ENCODE assay signal across 9 cellular contexts in genomic region chr12:24909667-24910066, GRCh38. TPM values are rescaled to one million over a fixed set of nuclear protein-coding genes. Genes with fewer than 3 reads are reported as not detected.
DNase-seq lines count a peak whose midpoint lies in the region; FAIRE-seq and TF ChIP-seq lines count a peak whose summit lies in the region.
"Had no signal": no experiment of that assay in that cellular context is flagged by ENCODE, and none has a peak within 500 bp of the region (broad histone marks: within the 10 kb centered on the region; RNA-seq: fewer than 3 reads in every experiment).

No MANE protein-coding gene starts in this region.

- DNase-seq in MCF 10A (ENCODE audit: unreplicated experiment) (peak; percentile 46), breast epithelium (ENCODE audit: low spot score in 2 of 2) (no peak), astrocyte (ENCODE audit: low read depth) (peak; percentile 93), hepatic stellate cell (ENCODE audit: low spot score) (peak; percentile 74), urothelium cell line (ENCODE audit: low spot score) (peak; percentile 54), SK-N-DZ (ENCODE audit: low spot score) (no peak), amygdala (lab: John Stamatoyannopoulos, UW) (no peak), mesenteric fat pad (ENCODE audit: low spot score) (no peak)

- peaks cover 37% of the 10 kb centered on the region for H4K20me1 ChIP-seq in astrocyte (ENCODE audit: insufficient read depth, low read length)

- TF ChIP-seq POLR2A in breast epithelium (IDR thresholded peaks at IDR 0.05): no peak

- TF ChIP-seq CTCF in MCF 10A (IDR thresholded peaks at IDR 0.05; ENCODE audit: unreplicated experiment): no peak
- no peak for TF ChIP-seq CTCF in breast epithelium (IDR thresholded peaks at IDR 0.05)
- TF ChIP-seq CTCF in astrocyte (IDR thresholded peaks at IDR 0.05; ENCODE audit: insufficient read depth, low read depth, low read length): no peak

- no TSS peak for BruUV-seq in MCF 10A (replicated peaks; lab: Mats Ljungman, UMichigan)

- peak overlapping the region; percentile 65 for H3K4me2 ChIP-seq in astrocyte (ENCODE audit: low read length)

- no peak for FAIRE-seq in astrocyte (lab: Jason Lieb, UNC)
- no peak for FAIRE-seq in urothelium cell line (lab: Jason Lieb, UNC)

- H3K79me2 ChIP-seq in astrocyte (ENCODE audit: insufficient read depth, low read length): peaks cover 68% of the 10 kb centered on the region

- H3K9me3 ChIP-seq in breast epithelium: no peaks in the 10 kb centered on the region
- no peaks in the 10 kb centered on the region for H3K9me3 ChIP-seq in astrocyte (ENCODE audit: insufficient read depth, low read depth, low read length)

- H3K27me3 ChIP-seq in breast epithelium: no peaks in the 10 kb centered on the region
- H3K27me3 ChIP-seq in astrocyte (ENCODE audit: insufficient read depth, low read length): no peaks in the 10 kb centered on the region

- H3K4me1 ChIP-seq in breast epithelium (no peaks in the 10 kb centered on the region), astrocyte (ENCODE audit: insufficient read depth, low read length) (peaks cover 34% of the 10 kb centered on the region)

- H3K4me3 ChIP-seq in breast epithelium: no peak overlapping the region
- no peak overlapping the region for H3K4me3 ChIP-seq in astrocyte (ENCODE audit: insufficient read depth, low read depth, low read length)

- H3K9ac ChIP-seq in astrocyte (ENCODE audit: low read length): peak overlapping the region; percentile 55

- H3K36me3 Mint-ChIP-seq in MCF 10A (ENCODE audit: insufficient read depth, unreplicated experiment): no peaks in the 10 kb centered on the region
- peaks cover 17% of the 10 kb centered on the region for H3K36me3 Mint-ChIP-seq in astrocyte (ENCODE audit: low read depth, unreplicated experiment)

- H3K27ac ChIP-seq in breast epithelium (no peak overlapping the region), astrocyte (ENCODE audit: low read depth, low read length) (peak overlapping the region; percentile 84)
- H3K27ac ChIP-seq: C4-2B had no signal

- H3K36me3 ChIP-seq in breast epithelium (no peaks in the 10 kb centered on the region), astrocyte (ENCODE audit: insufficient read depth, low read length) (peaks cover 5% of the 10 kb centered on the region)

- POLR2A ChIA-PET in MCF 10A (lab: Yijun Ruan, JAX): interaction anchor here (0.8 to 1.0 kb wide), 4 partner anchors 9 to 32 kb away, joined by 3 to 6 read pairs (median 4); no protein-coding TSS in a partner anchor

- H3K27ac Mint-ChIP-seq in MCF 10A (ENCODE audit: low read depth, unreplicated experiment) (peak overlapping the region; percentile 46), astrocyte (ENCODE audit: unreplicated experiment) (peak overlapping the region; percentile 73)

- CTCF ChIA-PET in MCF 10A (lab: Yijun Ruan, JAX): no interaction called here

- H3K9me3 Mint-ChIP-seq in MCF 10A (ENCODE audit: unreplicated experiment) (no peaks in the 10 kb centered on the region), astrocyte (ENCODE audit: unreplicated experiment) (no peaks in the 10 kb centered on the region)

- intact Hi-C loops in MCF 10A (cut with micrococcal nuclease): no loop called here
- intact Hi-C loops in breast epithelium (cut with DNase I; ENCODE audit: low total_unique reads): no loop called here

- H3K4me1 Mint-ChIP-seq in MCF 10A (ENCODE audit: insufficient read depth, unreplicated experiment) (peaks cover 6% of the 10 kb centered on the region), astrocyte (ENCODE audit: low read depth, unreplicated experiment) (peaks cover 27% of the 10 kb centered on the region)

- no peak overlapping the region for H2AFZ ChIP-seq in astrocyte (ENCODE audit: low read depth, low read length)

- H3K27me3 Mint-ChIP-seq in MCF 10A (ENCODE audit: insufficient read depth, unreplicated experiment) (no peaks in the 10 kb centered on the region), astrocyte (ENCODE audit: low read depth, unreplicated experiment) (no peaks in the 10 kb centered on the region)

- H3K4me3 Mint-ChIP-seq in MCF 10A (ENCODE audit: unreplicated experiment) (no peak overlapping the region), astrocyte (ENCODE audit: unreplicated experiment) (peak overlapping the region; percentile 4)

RNA-seq across cellular contexts. Expression of gene BCAT1, which starts 39.2 kb away (rescaled TPM):
- total RNA-seq in MCF 10A (2022): 0.12 and 0.20 TPM in 2 replicates
- 10 to 100 TPM in 2 of 3 donors, 1 to 10 TPM in 1; 8.8 to 35.8 (median 12.1) TPM for total RNA-seq in breast epithelium
- 459 and 476 TPM in 2 replicates for total RNA-seq in astrocyte
- 70.1 and 74.8 TPM in 2 replicates for polyA plus RNA-seq in SK-N-DZ (2014; cell fraction: cytosol; rRNA removed)
- polyA plus RNA-seq in SK-N-DZ (2014; cell fraction: nucleus; rRNA removed): 41.3 and 41.6 TPM in 2 replicates
- 40.8 TPM for total RNA-seq in mesenteric fat pad

Comparison
In these comparisons a context has a peak if more than half of its experiments do, and no peak if none do; other contexts are left out.
1. DNase-seq: peak in MCF 10A (single experiment), astrocyte (single experiment), hepatic stellate cell (single experiment) and urothelium cell line (single experiment); none in breast epithelium (0 of 2), SK-N-DZ (single experiment), amygdala (0 of 56) and mesenteric fat pad (single experiment).
2. RNA of gene BCAT1, which starts 39.2 kb away (total RNA-seq): 459 to 476 TPM in astrocyte; 40.8 TPM in mesenteric fat pad (single experiment), 8.8 to 35.8 TPM in breast epithelium and 0.12 to 0.20 TPM in MCF 10A; every median in the first group is over 10 times any median in the second.